In the genomic region with DNA sequence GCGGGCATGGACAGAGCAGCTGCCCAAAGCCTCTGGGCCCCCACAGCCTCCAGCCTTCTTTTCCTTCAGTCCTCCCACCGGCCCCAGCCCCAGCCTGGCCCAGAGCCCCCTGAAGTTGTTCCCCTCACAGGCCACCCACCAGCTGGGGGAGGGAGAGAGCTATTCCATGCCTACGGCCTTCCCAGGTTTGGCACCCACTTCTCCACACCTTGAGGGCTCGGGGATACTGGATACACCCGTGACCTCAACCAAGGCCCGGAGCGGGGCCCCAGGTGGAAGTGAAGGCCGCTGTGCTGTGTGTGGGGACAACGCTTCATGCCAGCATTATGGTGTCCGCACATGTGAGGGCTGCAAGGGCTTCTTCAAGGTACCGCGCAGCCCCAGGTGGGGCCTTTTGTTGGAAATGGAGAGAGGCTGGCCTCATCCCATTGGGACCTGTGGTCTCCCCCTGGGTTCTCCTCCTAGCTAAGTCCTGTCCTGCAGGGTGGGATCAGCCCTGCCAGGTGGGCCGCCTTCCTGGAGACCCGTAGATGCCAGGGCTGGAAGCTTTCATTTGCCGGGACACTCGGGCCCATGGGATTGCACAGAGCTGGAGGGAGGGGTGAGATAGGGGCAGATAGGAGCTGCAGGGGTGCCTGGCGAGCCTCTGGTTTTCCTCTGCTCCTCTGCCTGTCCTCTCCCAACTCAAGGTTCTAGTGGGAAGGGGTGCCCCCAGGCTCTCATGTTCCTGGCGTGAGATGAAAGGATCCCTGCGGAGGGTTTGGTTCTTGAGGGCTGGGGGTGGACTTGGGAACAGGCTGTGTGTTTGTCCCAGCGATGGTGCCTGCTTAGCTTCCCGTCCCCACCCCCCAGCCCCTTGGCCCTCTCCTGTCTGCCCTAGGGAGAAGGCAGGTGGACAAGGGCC, we compare ENCODE assay signal across 20 cellular contexts. TPM values are rescaled to one million over a fixed set of nuclear protein-coding genes. Genes with fewer than 3 reads are reported as not detected.
A peak's percentile ranks its signal among the peaks of the same experiment; 100 is the strongest.
DNase-seq lines count a peak whose midpoint lies in the region; ATAC-seq and TF ChIP-seq lines count a peak whose summit lies in the region.
"Had no signal": no experiment of that assay in that cellular context is flagged by ENCODE, and none has a peak within 500 bp of the region (broad histone marks: within the 10 kb centered on the region; RNA-seq: fewer than 3 reads in every experiment).

No MANE protein-coding gene starts in this region.

- no peak overlapping the region for H3K14ac ChIP-seq in mesenchymal stem cell (ENCODE audit: low read length in 2 of 2)

- no peak overlapping the region for H2BK120ac ChIP-seq in mesenchymal stem cell (ENCODE audit: low read depth, low read length)

- no peak overlapping the region for H3K9ac ChIP-seq in mesenchymal stem cell (ENCODE audit: low read length)
- no peak overlapping the region for H3K9ac ChIP-seq in GM23248

- H2BK15ac ChIP-seq in mesenchymal stem cell (ENCODE audit: low read depth, poor library complexity, severe bottlenecking): peak overlapping the region; percentile 37

- TF ChIP-seq POLR2A in suprapubic skin (IDR thresholded peaks at IDR 0.05): no peak

- H2BK12ac ChIP-seq in mesenchymal stem cell (ENCODE audit: low read length in 2 of 2): no peak overlapping the region

- 97% methylated on average over 16 of the region's 21 CpGs for WGBS in mesenchymal stem cell
- 93% methylated on average over 17 of the region's 21 CpGs for WGBS in suprapubic skin
- 94% methylated on average over 20 to 21 of the region's 21 CpGs for WGBS in GM23248 (ENCODE audit: low coverage in 1 of 2, low lambda C conversion rate in 2 of 2, missing lambda C conversion rate in 2 of 2), 2 experiments

- H3K4me3 ChIP-seq in mesenchymal stem cell (ENCODE audit: insufficient read depth in 1 of 2, low read depth in 1 of 2, low read length in 2 of 2) (no peak overlapping the region), suprapubic skin (peak overlapping the region; percentile 74), GM23248 (no peak overlapping the region)
- H3K4me3 ChIP-seq: cardiac muscle cell, Peyer's patch had no signal

- peaks cover 13% of the 10 kb centered on the region for H3K4me1 Mint-ChIP-seq in activated T-helper 2 cell treated with anti-CD3 and anti-CD28 coated beads, Interferon-gamma antibody, Interleukin-2, Interleukin-4, amounts not matched to agents 10 μg/mL and 5 μg/mL and 100 μg/mL, durations not matched to agents 14 hours and 24 hours and 36 hours (ENCODE audit: low read depth)

- peak overlapping the region; percentile 13 for H3K4me3 Mint-ChIP-seq in activated T-helper 2 cell treated with anti-CD3 and anti-CD28 coated beads, Interferon-gamma antibody, Interleukin-2, Interleukin-4, amounts not matched to agents 10 μg/mL and 5 μg/mL and 100 μg/mL, durations not matched to agents 14 hours and 24 hours and 36 hours (ENCODE audit: low read depth)
- H3K4me3 Mint-ChIP-seq: CD8-positive, alpha-beta memory T cell; nephron progenitor cell had no signal

- no peak overlapping the region for H2BK5ac ChIP-seq in mesenchymal stem cell (ENCODE audit: low read depth, low read length, poor library complexity, severe bottlenecking)

- H3K9me3 ChIP-seq in mesenchymal stem cell (ENCODE audit: control insufficient read depth, low read length) (no peaks in the 10 kb centered on the region), suprapubic skin (no peaks in the 10 kb centered on the region), GM23248 (ENCODE audit: low read depth) (no peaks in the 10 kb centered on the region)
- H3K9me3 ChIP-seq: Peyer's patch, tibial artery had no signal

- H3K27me3 ChIP-seq in mesenchymal stem cell (ENCODE audit: control insufficient read depth in 1 of 2, insufficient read depth in 1 of 2, low read length in 2 of 2) (no peaks in the 10 kb centered on the region), suprapubic skin (no peaks in the 10 kb centered on the region), GM23248 (replicated peaks; ENCODE audit: insufficient read depth) (no peaks in the 10 kb centered on the region)
- H3K27me3 ChIP-seq: cardiac muscle cell, Peyer's patch, tibial artery had no signal

- in situ Hi-C loops in GM23248 (cut with MboI): no loop called here

- no peaks in the 10 kb centered on the region for H3K27me3 Mint-ChIP-seq in activated T-helper 2 cell treated with anti-CD3 and anti-CD28 coated beads, Interferon-gamma antibody, Interleukin-2, Interleukin-4, amounts not matched to agents 10 μg/mL and 5 μg/mL and 100 μg/mL, durations not matched to agents 14 hours and 24 hours and 36 hours (ENCODE audit: low read depth)
- H3K27me3 Mint-ChIP-seq: progenitor cell of endocrine pancreas had no signal

- H3K27ac Mint-ChIP-seq in activated naive CD4-positive, alpha-beta T cell treated with anti-CD3 and anti-CD28 coated beads, Interleukin-2, amount 50 U/mL, for 72 hours: peak overlapping the region; percentile 14 to 98
- H3K27ac Mint-ChIP-seq in activated T-helper 2 cell treated with anti-CD3 and anti-CD28 coated beads, Interferon-gamma antibody, Interleukin-2, Interleukin-4, amounts not matched to agents 10 μg/mL and 5 μg/mL and 100 μg/mL, durations not matched to agents 14 hours and 24 hours and 36 hours: no peak overlapping the region
- H3K27ac Mint-ChIP-seq: nephron progenitor cell, progenitor cell of endocrine pancreas had no signal

- H3K23ac ChIP-seq in mesenchymal stem cell (ENCODE audit: low read length in 2 of 2): no peak overlapping the region

- H3K18ac ChIP-seq in mesenchymal stem cell (ENCODE audit: low read depth in 1 of 2, low read length in 2 of 2): no peak overlapping the region

- H3K79me1 ChIP-seq in mesenchymal stem cell (replicated peaks; ENCODE audit: low read length, poor library complexity, severe bottlenecking): no peaks in the 10 kb centered on the region

- H3K4ac ChIP-seq in mesenchymal stem cell (ENCODE audit: low read depth in 1 of 2, low read length in 2 of 2): no peak overlapping the region

- H3K9me3 Mint-ChIP-seq in activated naive CD4-positive, alpha-beta T cell treated with anti-CD3 and anti-CD28 coated beads, Interleukin-2, amount 50 U/mL, for 72 hours: no peaks in the 10 kb centered on the region
- H3K9me3 Mint-ChIP-seq in activated T-helper 2 cell treated with anti-CD3 and anti-CD28 coated beads, Interferon-gamma antibody, Interleukin-2, Interleukin-4, amounts not matched to agents 10 μg/mL and 5 μg/mL and 100 μg/mL, durations not matched to agents 14 hours and 24 hours and 36 hours: no peaks in the 10 kb centered on the region
- H3K9me3 Mint-ChIP-seq: CD8-positive, alpha-beta memory T cell; nephron progenitor cell had no signal

- no peak for TF ChIP-seq EP300 in suprapubic skin (IDR thresholded peaks at IDR 0.05)

- TF ChIP-seq CTCF in suprapubic skin (IDR thresholded peaks at IDR 0.05): no peak

- ATAC-seq in activated naive CD4-positive, alpha-beta T cell treated with anti-CD3 and anti-CD28 coated beads, Interleukin-2, amount 50 U/mL, for 72 hours: no peak

- DNase-seq in activated naive CD4-positive, alpha-beta T cell treated with anti-CD3 and anti-CD28 coated beads, Interleukin-2, amount 50 U/mL, for 72 hours (ENCODE audit: low spot score in 2 of 2): no peak
- no peak for DNase-seq in activated naive CD4-positive, alpha-beta T cell treated with Interleukin-2 at 50 U/mL for 16 hours
- DNase-seq in activated T-helper 2 cell treated with anti-CD3 and anti-CD28 coated beads, Interferon-gamma antibody, Interleukin-2, Interleukin-4, amounts not matched to agents 10 μg/mL and 5 μg/mL and 100 μg/mL, durations not matched to agents 14 hours and 24 hours and 36 hours (ENCODE audit: low spot score): no peak
- DNase-seq in mesenchymal stem cell (no peak), suprapubic skin (ENCODE audit: low spot score in 2 of 2) (peak in 1 of 2 donors; percentile 76), GM23248 (no peak), NCI-H774 (lab: John Stamatoyannopoulos, UW) (no peak)
- DNase-seq in effector CD8-positive, alpha-beta T cell (lab: John Stamatoyannopoulos, UW): no peak
- DNase-seq: CD8-positive, alpha-beta memory T cell; DND-41; effector memory CD4-positive, alpha-beta T cell; mesendoderm; NCI-H146; nephron progenitor cell; Peyer's patch; stimulated activated CD4-positive, alpha-beta T cell treated with anti-CD3 and anti-CD28 coated beads, Interleukin-12 subunit alpha, Interleukin-12 subunit beta, amount 100 ng/mL, for 4 hours; tibial artery had no signal

- H3K9me2 ChIP-seq in GM23248 (ENCODE audit: insufficient read depth): no peaks in the 10 kb centered on the region

- H2AFZ ChIP-seq in mesenchymal stem cell (ENCODE audit: low read depth, low read length): no peak overlapping the region
- no peak overlapping the region for H2AFZ ChIP-seq in GM23248

- H4K20me1 ChIP-seq in GM23248 (ENCODE audit: insufficient read depth): no peaks in the 10 kb centered on the region

- H3K4me2 ChIP-seq in mesenchymal stem cell (ENCODE audit: low read length, poor library complexity, severe bottlenecking): no peak overlapping the region
- H3K4me2 ChIP-seq in GM23248 (ENCODE audit: unreplicated experiment): no peak overlapping the region

- H4K91ac ChIP-seq in mesenchymal stem cell (ENCODE audit: low read length): no peak overlapping the region

- H3F3A ChIP-seq in GM23248 (ENCODE audit: insufficient read depth): peaks cover 48% of the 10 kb centered on the region

- no peak overlapping the region for H2AK5ac ChIP-seq in mesenchymal stem cell (ENCODE audit: low read length, severe bottlenecking)

- H3K27ac ChIP-seq in mesenchymal stem cell (ENCODE audit: low read length, poor library complexity, severe bottlenecking): no peak overlapping the region
- H3K27ac ChIP-seq in suprapubic skin: peak overlapping the region; percentile 12
- H3K27ac ChIP-seq in GM23248: no peak overlapping the region
- H3K27ac ChIP-seq: cardiac muscle cell, Peyer's patch had no signal

- peaks cover 6 to 29% of the 10 kb centered on the region in 2 donors for H3K36me3 Mint-ChIP-seq in activated naive CD4-positive, alpha-beta T cell treated with anti-CD3 and anti-CD28 coated beads, Interleukin-2, amount 50 U/mL, for 72 hours
- peaks cover 83% of the 10 kb centered on the region for H3K36me3 Mint-ChIP-seq in activated T-helper 2 cell treated with anti-CD3 and anti-CD28 coated beads, Interferon-gamma antibody, Interleukin-2, Interleukin-4, amounts not matched to agents 10 μg/mL and 5 μg/mL and 100 μg/mL, durations not matched to agents 14 hours and 24 hours and 36 hours (ENCODE audit: low read depth)

- H3K36me3 ChIP-seq in mesenchymal stem cell (ENCODE audit: control insufficient read depth in 1 of 2, insufficient read depth in 2 of 2, low read depth in 1 of 2, low read length in 2 of 2) (peaks cover 0 to 16% of the 10 kb centered on the region in 2 experiments), suprapubic skin (peaks cover 50% of the 10 kb centered on the region), GM23248 (ENCODE audit: low read depth) (no peaks in the 10 kb centered on the region)

- peaks cover 26% of the 10 kb centered on the region for H3K79me2 ChIP-seq in GM23248 (ENCODE audit: insufficient read depth)

- H4K8ac ChIP-seq in mesenchymal stem cell (ENCODE audit: low read length): no peak overlapping the region

- H3K4me1 ChIP-seq in mesenchymal stem cell (ENCODE audit: control insufficient read depth, insufficient read depth, low read depth, low read length) (peaks cover 16% of the 10 kb centered on the region), suprapubic skin (peaks cover 35% of the 10 kb centered on the region), GM23248 (ENCODE audit: insufficient read depth) (peaks cover 21% of the 10 kb centered on the region)

- intact Hi-C loops in activated T-helper 2 cell treated with anti-CD3 and anti-CD28 coated beads, Interferon-gamma antibody, Interleukin-2, Interleukin-4, amounts not matched to agents 10 μg/mL and 5 μg/mL and 100 μg/mL, durations not matched to agents 14 hours and 24 hours and 36 hours (cut with micrococcal nuclease): no loop called here

RNA-seq across cellular contexts. Expression of a gene that starts 3.8 kb away (rescaled TPM):
- total RNA-seq in activated naive CD4-positive, alpha-beta T cell treated with anti-CD3 and anti-CD28 coated beads, Interleukin-2, amount 50 U/mL, for 72 hours: 10 to 100 TPM; 29.8 to 76.0 TPM
- total RNA-seq in activated T-helper 2 cell treated with anti-CD3 and anti-CD28 coated beads, Interferon-gamma antibody, Interleukin-2, Interleukin-4, amounts not matched to agents 10 μg/mL and 5 μg/mL and 100 μg/mL, durations not matched to agents 14 hours and 24 hours and 36 hours: 134 and 139 TPM in 2 replicates
- polyA plus RNA-seq in mesenchymal stem cell (2013, experiment 1 of 2): 59.6 TPM
- polyA plus RNA-seq in mesenchymal stem cell (2013, experiment 2 of 2): 43.8 TPM
- total RNA-seq in suprapubic skin: 100 to 1,000 TPM; 141 to 775 (median 422) TPM
- total RNA-seq in GM23248 (2014; rRNA removed; shearing (Covaris generic)): 12.5 and 13.1 TPM in 2 replicates
- polyA plus RNA-seq in GM23248 (2016; fragmentation: Nextera tagmentation; extraction: Ambion mirVana): 10.2 and 11.1 TPM in 2 replicates

RNA-seq across cellular contexts. Expression of a gene that starts 14.7 kb away (rescaled TPM):
- total RNA-seq in activated naive CD4-positive, alpha-beta T cell treated with anti-CD3 and anti-CD28 coated beads, Interleukin-2, amount 50 U/mL, for 72 hours: 10 to 100 TPM; 28.5 to 46.8 TPM
- 44.6 and 45.9 TPM in 2 replicates for total RNA-seq in activated T-helper 2 cell treated with anti-CD3 and anti-CD28 coated beads, Interferon-gamma antibody, Interleukin-2, Interleukin-4, amounts not matched to agents 10 μg/mL and 5 μg/mL and 100 μg/mL, durations not matched to agents 14 hours and 24 hours and 36 hours
- polyA plus RNA-seq in mesenchymal stem cell (2013, experiment 1 of 2): 38.1 TPM
- polyA plus RNA-seq in mesenchymal stem cell (2013, experiment 2 of 2): 37.4 TPM
- 10 to 100 TPM; 39.5 to 76.1 (median 56.5) TPM for total RNA-seq in suprapubic skin
- total RNA-seq in GM23248 (2014; rRNA removed; shearing (Covaris generic)): 113 and 139 TPM in 2 replicates
- polyA plus RNA-seq in GM23248 (2016; fragmentation: Nextera tagmentation; extraction: Ambion mirVana): 77.3 and 77.9 TPM in 2 replicates

RNA-seq across cellular contexts. Expression of a gene that starts 24.4 kb away (rescaled TPM):
- total RNA-seq in activated naive CD4-positive, alpha-beta T cell treated with anti-CD3 and anti-CD28 coated beads, Interleukin-2, amount 50 U/mL, for 72 hours: not detected
- total RNA-seq in activated T-helper 2 cell treated with anti-CD3 and anti-CD28 coated beads, Interferon-gamma antibody, Interleukin-2, Interleukin-4, amounts not matched to agents 10 μg/mL and 5 μg/mL and 100 μg/mL, durations not matched to agents 14 hours and 24 hours and 36 hours: 0.14 and 0.16 TPM in 2 replicates
- 3.3 TPM for polyA plus RNA-seq in mesenchymal stem cell (2013, experiment 1 of 2)
- polyA plus RNA-seq in mesenchymal stem cell (2013, experiment 2 of 2): 3.5 TPM
- total RNA-seq in suprapubic skin: under 1 TPM in 2 of 4 donors, not detected in 2; 0.51 to 0.57 TPM
- not detected in 2 replicates for total RNA-seq in GM23248 (2014; rRNA removed; shearing (Covaris generic))
- polyA plus RNA-seq in GM23248 (2016; fragmentation: Nextera tagmentation; extraction: Ambion mirVana): not detected in 2 replicates
- total RNA-seq: cardiac muscle cell; CD8-positive, alpha-beta memory T cell; progenitor cell of endocrine pancreas had no signal
- polyA plus RNA-seq: cardiac muscle cell; CD8-positive, alpha-beta memory T cell; keratinocyte had no signal

RNA-seq across cellular contexts. Expression of a gene that starts 48.3 kb away (rescaled TPM):
- total RNA-seq in activated naive CD4-positive, alpha-beta T cell treated with anti-CD3 and anti-CD28 coated beads, Interleukin-2, amount 50 U/mL, for 72 hours: 10 to 100 TPM in 1 of 2 donors, 1 to 10 TPM in 1; 9.9 to 32.9 TPM
- 6.0 and 6.1 TPM in 2 replicates for total RNA-seq in activated T-helper 2 cell treated with anti-CD3 and anti-CD28 coated beads, Interferon-gamma antibody, Interleukin-2, Interleukin-4, amounts not matched to agents 10 μg/mL and 5 μg/mL and 100 μg/mL, durations not matched to agents 14 hours and 24 hours and 36 hours
- polyA plus RNA-seq in mesenchymal stem cell (2013, experiment 1 of 2): 17.3 TPM
- polyA plus RNA-seq in mesenchymal stem cell (2013, experiment 2 of 2): 17.8 TPM
- total RNA-seq in suprapubic skin: 10 to 100 TPM; 11.5 to 14.5 (median 12.5) TPM
- 2.2 and 5.9 TPM in 2 replicates for total RNA-seq in GM23248 (2014; rRNA removed; shearing (Covaris generic))
- polyA plus RNA-seq in GM23248 (2016; fragmentation: Nextera tagmentation; extraction: Ambion mirVana): not detected in 2 replicates
